9 cellular contexts compared by ENCODE assay signal in genomic region chr9:98121096-98121495, GRCh38. TPM values are rescaled to one million over a fixed set of nuclear protein-coding genes. Genes with fewer than 3 reads are reported as not detected.
DNase-seq lines count a peak whose midpoint lies in the region; ATAC-seq, FAIRE-seq and TF ChIP-seq lines count a peak whose summit lies in the region.
"Had no signal": no experiment of that assay in that cellular context is flagged by ENCODE, and none has a peak within 500 bp of the region (broad histone marks: within the 10 kb centered on the region; RNA-seq: fewer than 3 reads in every experiment).

No MANE protein-coding gene starts in this region.

- H2AK5ac ChIP-seq in neuronal stem cell (ENCODE audit: low read depth, low read length), result no peak overlapping the region

- peaks cover 36% of the 10 kb centered on the region for H3K4me1 ChIP-seq in CD8-positive, alpha-beta memory T cell (ENCODE audit: insufficient read depth, low read length)
- H3K4me1 ChIP-seq in K562 (replicated peaks in 1 of 2; ENCODE audit: control insufficient read depth in 2 of 2, insufficient read depth in 2 of 2, low read length in 2 of 2) (peaks cover 14 to 22% of the 10 kb centered on the region in 2 experiments; a peak in 4 of 5 replicates), neuronal stem cell (ENCODE audit: control insufficient read depth in 2 of 2, insufficient read depth in 1 of 2, low read depth in 1 of 2, low read length in 2 of 2) (peaks cover 0 to 3% of the 10 kb centered on the region in 2 donors)

- no peak overlapping the region for H3K18ac ChIP-seq in neuronal stem cell (ENCODE audit: low read length)

- WGBS in K562 (ENCODE audit: insufficient coverage, low coverage, missing lambda C conversion rate), result 5% methylated on average over 3 of the region's 3 CpGs
- no CpG with 5 or more reads among the region's 3 CpGs for WGBS in neuronal stem cell (ENCODE audit: extremely low coverage in 2 of 2, insufficient read length in 2 of 2, insufficient replicate concordance in 1 of 2), 2 donors

- H3K4me2 ChIP-seq in K562 (ENCODE audit: insufficient read depth, low read length), result no peak overlapping the region
- H3K4me2 ChIP-seq in neuronal stem cell (ENCODE audit: insufficient read depth, low read length, poor library complexity, severe bottlenecking), result no peak overlapping the region

- H3K4me1 Mint-ChIP-seq in CD8-positive, alpha-beta memory T cell, result peaks cover 45 to 61% (median 55%) of the 10 kb centered on the region in 3 donors
- H3K4me1 Mint-ChIP-seq in naive B cell, result peaks cover 35 to 48% (median 47%) of the 10 kb centered on the region in 3 donors

- H3K9me3 ChIP-seq in CD8-positive, alpha-beta memory T cell (ENCODE audit: low read length), result no peaks in the 10 kb centered on the region
- H3K9me3 ChIP-seq in K562 (replicated peaks; ENCODE audit: control insufficient read depth, insufficient read depth, low read depth, low read length) (no peaks in the 10 kb centered on the region), neuronal stem cell (replicated peaks in 1 of 2; ENCODE audit: control insufficient read depth in 2 of 2, insufficient read depth in 1 of 2, low read depth in 1 of 2, low read length in 2 of 2) (peaks cover 0 to 2% of the 10 kb centered on the region in 2 donors)

- H2BK120ac ChIP-seq in neuronal stem cell (ENCODE audit: low read depth, low read length), result no peak overlapping the region

- H2BK12ac ChIP-seq in neuronal stem cell (ENCODE audit: low read length), result no peak overlapping the region

- H3K27ac Mint-ChIP-seq in CD8-positive, alpha-beta memory T cell, result peak overlapping the region; percentile 29 to 97 (median 92)
- H3K27ac Mint-ChIP-seq in naive B cell, result peak overlapping the region in 3 of 6 donors; percentile 26 to 76 (median 73)

- no peak for TF ChIP-seq EP300 in K562 (IDR thresholded peaks at IDR 0.05; ENCODE audit: low read length)

- H3K27ac ChIP-seq in CD8-positive, alpha-beta memory T cell (ENCODE audit: low read depth, low read length), result no peak overlapping the region
- H3K27ac ChIP-seq in K562 (ENCODE audit: extremely low read depth, low read depth, low read length) (no peak overlapping the region), neuronal stem cell (replicated peaks; ENCODE audit: low read length) (no peak overlapping the region)

- H3K9me3 Mint-ChIP-seq in CD8-positive, alpha-beta memory T cell, result no peaks in the 10 kb centered on the region
- H3K9me3 Mint-ChIP-seq in naive B cell, result no peaks in the 10 kb centered on the region

- H3K23ac ChIP-seq in neuronal stem cell (ENCODE audit: low read depth, low read length, poor library complexity), result no peak overlapping the region

- no peak overlapping the region for H2BK5ac ChIP-seq in neuronal stem cell (ENCODE audit: low read length)

- TF ChIP-seq RAD21 in K562 (CRISPR knock-in tag; conservative IDR thresholded peaks at IDR 0.05 in 1 of 2, IDR thresholded peaks at IDR 0.05 in 1 of 2), result peak in 1 of 2 experiments; percentile 59; a peak in 2 of 4 replicates

- H4K91ac ChIP-seq in neuronal stem cell (ENCODE audit: low read depth, low read length, poor library complexity), result no peak overlapping the region

- in situ Hi-C loops in K562 (cut with MboI), result no loop called here

- H3K27me3 Mint-ChIP-seq in CD8-positive, alpha-beta memory T cell, result no peaks in the 10 kb centered on the region
- no peaks in the 10 kb centered on the region for H3K27me3 Mint-ChIP-seq in naive B cell

- CTCF ChIA-PET in CD8-positive, alpha-beta memory T cell (lab: Charles Lee), result interaction anchor here (0.8 to 7.4 kb wide), 9 partner anchors 12 to 197 kb away, joined by 3 to 92 read pairs (median 3); partner anchors contain the start of gene ANP32B
- CTCF ChIA-PET in K562 (lab: Yijun Ruan, JAX; ENCODE audit: low intra/inter-chr PET ratio), result interaction anchor here (1.4 kb wide), 1 partner anchor 143 kb away, joined by 4 read pairs; no protein-coding TSS in a partner anchor

- no peak overlapping the region for H2BK15ac ChIP-seq in neuronal stem cell (ENCODE audit: low read length)

- H3K9ac ChIP-seq in K562 (ENCODE audit: insufficient read depth in 1 of 2, low read depth in 2 of 2, low read length in 2 of 2) (no peak overlapping the region), neuronal stem cell (ENCODE audit: low read depth, low read length, poor library complexity) (no peak overlapping the region)

- H4K8ac ChIP-seq in neuronal stem cell (ENCODE audit: low read depth, low read length), result no peak overlapping the region

- H3K9me1 ChIP-seq in K562 (ENCODE audit: control insufficient read depth, insufficient read depth, low read length), result no peaks in the 10 kb centered on the region

- BruUV-seq in K562 (replicated peaks; lab: Mats Ljungman, UMichigan), result no TSS peak

- peak; percentile 25 to 44 (median 36); a peak in 3 of 6 replicates for TF ChIP-seq CTCF in K562 (IDR thresholded peaks at IDR 0.05 in 2 of 3, conservative IDR thresholded peaks at IDR 0.05 in 1 of 3; ENCODE audit: insufficient read depth in 2 of 3, low read depth in 1 of 3, low read length in 3 of 3)

- peaks cover 27% of the 10 kb centered on the region for H3K79me2 ChIP-seq in K562 (ENCODE audit: control insufficient read depth, insufficient read depth, low read length)

- intact Hi-C loops in K562 (cut with micrococcal nuclease), result no loop called here

- H2AFZ ChIP-seq in K562 (ENCODE audit: low read depth, low read length) (no peak overlapping the region), neuronal stem cell (ENCODE audit: low read length) (no peak overlapping the region)

- H3K4me3 Mint-ChIP-seq in CD8-positive, alpha-beta memory T cell, result peak overlapping the region; percentile 67 to 95 (median 86)
- H3K4me3 Mint-ChIP-seq in naive B cell, result peak overlapping the region in 6 of 8 donors; percentile 49 to 98 (median 88)

- POLR2A ChIA-PET in CD8-positive, alpha-beta memory T cell (lab: Charles Lee), result interaction anchor here (0.6 to 3.7 kb wide), 6 partner anchors 13 to 199 kb away, joined by 3 to 27 read pairs (median 3); partner anchors contain the start of genes TBC1D2 and TRMO
- POLR2A ChIA-PET in K562 (lab: Yijun Ruan, JAX), result interaction anchor here (1.2 kb wide), 3 partner anchors 10 to 63 kb away, joined by 3 to 4 read pairs (median 4); no protein-coding TSS in a partner anchor

- H3K14ac ChIP-seq in neuronal stem cell (ENCODE audit: low read length), result no peak overlapping the region

- no peaks in the 10 kb centered on the region for H3K36me3 ChIP-seq in CD8-positive, alpha-beta memory T cell (ENCODE audit: insufficient read depth, low read length)
- H3K36me3 ChIP-seq in K562 (ENCODE audit: control insufficient read depth, insufficient read depth, low read length), result peaks cover 26% of the 10 kb centered on the region; the same call in 2 of the 3 replicates
- H3K36me3 ChIP-seq in neuronal stem cell (replicated peaks in 1 of 2; ENCODE audit: control insufficient read depth in 2 of 2, insufficient read depth in 2 of 2, low read length in 2 of 2), result no peaks in the 10 kb centered on the region

- H3K4me3 ChIP-seq in CD8-positive, alpha-beta memory T cell (ENCODE audit: low read length), result no peak overlapping the region
- H3K4me3 ChIP-seq in K562 (no peak overlapping the region), neuronal stem cell (ENCODE audit: low read length in 2 of 2) (no peak overlapping the region)

- no peak for TF ChIP-seq POLR2A in K562 (conservative IDR thresholded peaks at IDR 0.05)

- H4K20me1 ChIP-seq in K562 (replicated peaks; ENCODE audit: control insufficient read depth, insufficient read depth, low read length), result no peaks in the 10 kb centered on the region

- ATAC-seq in K562, result no peak
- no peak for ATAC-seq in naive B cell (ENCODE audit: low read depth in 2 of 2)

- FAIRE-seq in K562 (lab: Jason Lieb, UNC), result no peak

- peaks cover 4 to 36% (median 10%) of the 10 kb centered on the region in 3 donors for H3K36me3 Mint-ChIP-seq in CD8-positive, alpha-beta memory T cell
- H3K36me3 Mint-ChIP-seq in naive B cell, result no peaks in the 10 kb centered on the region

- peak in 1 of 5 donors; percentile 30 for DNase-seq in CD8-positive, alpha-beta memory T cell
- DNase-seq in LoVo (ENCODE audit: low spot score), result peak; percentile 35
- DNase-seq in K562 (ENCODE audit: extremely low read depth in 1 of 4, low spot score in 3 of 4), result peak in 3 of 4 experiments; percentile 44 to 58 (median 56)
- no peak for DNase-seq in naive B cell
- DNase-seq in NCI-H2227 (lab: John Stamatoyannopoulos, UW; ENCODE audit: unreplicated experiment), result no peak
- DNase-seq in NCI-H146 treated with DMSO at 0.1 percent for 48 hours (lab: John Stamatoyannopoulos, UW; ENCODE audit: unreplicated experiment), result no peak
- DNase-seq in NCI-H748 treated with DMSO at 0.1 percent for 48 hours (lab: John Stamatoyannopoulos, UW), result no peak
- DNase-seq in neuronal stem cell (ENCODE audit: low spot score), result no peak
- DNase-seq: GOT3 had no signal

- no peaks in the 10 kb centered on the region for H3K27me3 ChIP-seq in CD8-positive, alpha-beta memory T cell (ENCODE audit: insufficient read depth, low read length, poor library complexity, severe bottlenecking)
- H3K27me3 ChIP-seq in K562 (ENCODE audit: control insufficient read depth in 2 of 2, insufficient read depth in 2 of 2, low read length in 2 of 2) (no peaks in the 10 kb centered on the region), neuronal stem cell (ENCODE audit: control insufficient read depth in 3 of 3, insufficient read depth in 3 of 3, low read depth in 1 of 3, low read length in 3 of 3) (peaks cover 0 to 45% (median 8%) of the 10 kb centered on the region in 3 experiments)

- no peaks in the 10 kb centered on the region for H3K79me1 ChIP-seq in neuronal stem cell (ENCODE audit: low read depth, low read length)

- H3K4ac ChIP-seq in neuronal stem cell (ENCODE audit: low read length), result no peak overlapping the region

RNA-seq across cellular contexts. Expression of gene TRIM14, which starts 2.1 kb away (rescaled TPM):
- total RNA-seq in CD8-positive, alpha-beta memory T cell, result 10 to 100 TPM; 46.2 to 52.1 TPM
- polyA plus RNA-seq in CD8-positive, alpha-beta memory T cell, result 92.5 TPM
- total RNA-seq in K562 (2011; cell fraction: chromatin; rRNA removed; ENCODE audit: low replicate concordance), result 24.8 and 33.6 TPM in 2 replicates
- total RNA-seq in K562 (2011; cell fraction: nucleolus; rRNA removed), result 15.1 and 15.7 TPM in 2 replicates
- 20.1 and 31.3 TPM in 2 replicates for total RNA-seq in K562 (2011; cell fraction: nucleoplasm; rRNA removed)
- total RNA-seq in K562 (2014; rRNA removed), result 17.9 and 24.7 TPM in 2 replicates
- 17.0 and 17.5 TPM in 2 replicates for total RNA-seq in K562 (2014; rRNA removed; fragmentation: Illumina TruSeq; extraction: Trizol)
- total RNA-seq in K562 (2015; rRNA removed; fragmentation: Illumina TruSeq; extraction: Trizol), result 12.2 and 13.3 TPM in 2 replicates
- 41.0 and 48.5 TPM in 2 replicates for total RNA-seq in K562 (2021)
- polyA plus RNA-seq in K562 (2011; rRNA removed), result 19.1 and 24.8 TPM in 2 replicates
- polyA plus RNA-seq in K562 (2011; cell fraction: cytosol; rRNA removed), result 17.9 and 36.4 TPM in 2 replicates
- polyA plus RNA-seq in K562 (2011; cell fraction: nucleus; rRNA removed), result 22.9 and 38.7 TPM in 2 replicates
- polyA plus RNA-seq in K562 (2012), result 21.4 and 21.8 TPM in 2 replicates
- 34.1 and 40.0 TPM in 2 replicates for polyA plus RNA-seq in K562 (2014; fragmentation: Illumina TruSeq; extraction: Trizol)
- polyA plus RNA-seq in K562 (2014; fragmentation: Nextera tagmentation; extraction: Ambion mirVana), result 1 to 10 TPM; 7.6 to 8.3 TPM
- polyA plus RNA-seq in K562 (2014; rRNA removed), result 30.1 and 32.7 TPM in 2 replicates
- 12.4 and 15.6 TPM in 2 replicates for polyA minus RNA-seq in K562 (2011; rRNA and poly(A)+ RNA removed)
- 13.0 and 14.8 TPM in 2 replicates for polyA minus RNA-seq in K562 (2011; cell fraction: cytosol; rRNA and poly(A)+ RNA removed)
- 5.8 and 7.0 TPM in 2 replicates for polyA minus RNA-seq in K562 (2011; cell fraction: nucleus; rRNA and poly(A)+ RNA removed)
- polyA plus RNA-seq in naive B cell (ENCODE audit: low read depth in 6 of 6), result 10 to 100 TPM; 16.3 to 36.5 (median 20.4) TPM
- polyA plus RNA-seq in neuronal stem cell (2013, experiment 1 of 2), result 1.7 TPM
- polyA plus RNA-seq in neuronal stem cell (2013, experiment 2 of 2), result 1.9 TPM

Comparison
In these comparisons a context has a peak if more than half of its experiments do, and no peak if none do; other contexts are left out.
1. DNase-seq: peak in LoVo (single experiment) and K562 (3 of 4); none in naive B cell (single experiment), NCI-H2227 (single experiment), NCI-H146 treated with DMSO at 0.1 percent for 48 hours (single experiment), NCI-H748 treated with DMSO at 0.1 percent for 48 hours (single experiment) and neuronal stem cell (single experiment).